In the genomic region with DNA sequence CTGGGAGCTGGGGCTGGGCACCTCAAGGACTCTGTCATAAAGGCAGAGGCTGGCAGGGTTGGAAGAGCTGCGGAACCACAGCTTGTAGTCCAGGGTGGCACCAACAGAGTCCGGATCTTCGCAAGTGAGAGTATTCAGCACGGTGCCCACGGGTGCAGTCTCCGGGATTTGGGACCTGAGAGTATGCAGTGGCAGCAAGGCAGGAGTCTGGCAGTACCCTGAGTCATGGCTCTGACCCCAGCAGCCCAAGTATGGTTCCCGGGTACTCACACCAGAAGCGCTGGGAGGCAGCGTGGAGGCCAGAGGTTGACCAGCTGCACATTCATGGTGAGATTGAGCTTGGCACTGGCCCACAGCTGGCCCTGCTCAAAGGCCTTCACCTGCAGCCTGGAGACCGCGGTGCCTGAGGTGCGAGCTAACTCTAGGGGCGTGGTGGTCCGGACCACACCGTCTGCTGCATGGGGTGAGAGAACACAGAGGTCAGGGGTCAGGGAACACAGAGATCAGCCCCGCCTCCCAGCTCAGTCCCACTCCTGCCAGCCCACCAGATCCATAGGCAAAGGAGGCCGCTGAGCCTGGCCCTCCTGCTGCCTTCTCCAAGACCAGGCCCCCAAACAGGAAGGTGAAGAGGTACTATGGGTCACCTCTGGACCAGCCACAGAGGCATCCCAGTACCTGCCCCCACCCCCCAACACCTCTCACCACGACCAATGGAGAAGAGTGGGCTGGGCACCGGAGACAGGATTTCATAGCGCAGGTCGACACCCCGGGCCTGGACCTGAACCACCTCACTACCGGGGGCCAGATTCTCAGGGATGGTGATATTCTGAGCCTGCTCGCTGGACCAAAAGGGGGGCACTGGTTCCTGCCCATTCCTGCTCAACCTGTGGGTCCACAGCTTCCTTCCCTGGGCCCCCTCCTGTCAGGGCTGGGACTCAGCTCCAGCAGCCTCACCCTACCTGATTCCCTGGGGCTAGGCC, we compare ENCODE assay signal across 31 cellular contexts. TPM values are rescaled to one million over a fixed set of nuclear protein-coding genes. Genes with fewer than 3 reads are reported as not detected.
A peak's percentile ranks its signal among the peaks of the same experiment; 100 is the strongest.
DNase-seq lines count a peak whose midpoint lies in the region; ATAC-seq, FAIRE-seq and TF ChIP-seq lines count a peak whose summit lies in the region.
"Had no signal": no experiment of that assay in that cellular context is flagged by ENCODE, and none has a peak within 500 bp of the region (broad histone marks: within the 10 kb centered on the region; RNA-seq: fewer than 3 reads in every experiment).

No MANE protein-coding gene starts in this region.

- H3K9me3 Mint-ChIP-seq in WTC11 = no peaks in the 10 kb centered on the region
- H3K9me3 Mint-ChIP-seq in activated naive CD4-positive, alpha-beta T cell treated with anti-CD3 and anti-CD28 coated beads for 36 hours = no peaks in the 10 kb centered on the region
- H3K9me3 Mint-ChIP-seq: CD4-positive, alpha-beta T cell had no signal

- H3K9ac ChIP-seq in HepG2 (ENCODE audit: insufficient read depth, low read depth, low read length) = no peak overlapping the region
- H3K9ac ChIP-seq: BLaER1 treated with 17β-estradiol and CSF1 and Interleukin-3, amounts not matched to agents 10 nM and 100 nM had no signal

- BruUV-seq in HepG2 (replicated peaks; lab: Mats Ljungman, UMichigan) = no TSS peak

- in situ Hi-C loops in HepG2 (cut with HindIII; ENCODE audit: extremely low pct_ligation_motif_present, low pct_unique_long_range_greater_than_20kb) = no loop called here

- H3K79me2 ChIP-seq in HepG2 (ENCODE audit: insufficient read depth, low read length) (no peaks in the 10 kb centered on the region), osteoblast (ENCODE audit: insufficient read depth, low read length) (no peaks in the 10 kb centered on the region)

- H3K4me1 Mint-ChIP-seq in WTC11 = peaks cover 1% of the 10 kb centered on the region; the same call in 1 of the 2 replicates
- H3K4me1 Mint-ChIP-seq in activated naive CD4-positive, alpha-beta T cell treated with anti-CD3 and anti-CD28 coated beads for 36 hours (ENCODE audit: low read depth) = peaks cover under 1% of the 10 kb centered on the region

- FAIRE-seq in HepG2 (lab: Jason Lieb, UNC) = no peak
- FAIRE-seq: A549, GM12878, H54 had no signal

- peaks cover 12% of the 10 kb centered on the region for H3K27me3 Mint-ChIP-seq in WTC11 (ENCODE audit: low read depth)
- no peaks in the 10 kb centered on the region for H3K27me3 Mint-ChIP-seq in activated naive CD4-positive, alpha-beta T cell treated with anti-CD3 and anti-CD28 coated beads for 36 hours (ENCODE audit: low read depth)
- H3K27me3 Mint-ChIP-seq: CD4-positive, alpha-beta T cell had no signal

- H3K4me2 ChIP-seq in HepG2 (ENCODE audit: low read depth, low read length) = peak overlapping the region; percentile 68
- H3K4me2 ChIP-seq in osteoblast (ENCODE audit: insufficient read depth, low read length) = no peak overlapping the region
- H3K4me2 ChIP-seq: A549; BLaER1 treated with 17β-estradiol and CSF1 and Interleukin-3, amounts not matched to agents 10 nM and 100 nM; PC-9 had no signal

- H3K36me3 ChIP-seq in HepG2 (replicated peaks in 1 of 2; ENCODE audit: control insufficient read depth in 1 of 2, insufficient read depth in 2 of 2, low read length in 2 of 2) (no peaks in the 10 kb centered on the region), right lobe of liver (no peaks in the 10 kb centered on the region), osteoblast (ENCODE audit: insufficient read depth, low read length) (no peaks in the 10 kb centered on the region)
- H3K36me3 ChIP-seq: BLaER1 treated with 17β-estradiol and CSF1 and Interleukin-3, amounts not matched to agents 10 nM and 100 nM; SJSA1 had no signal

- H3K4me3 ChIP-seq in HepG2 (replicated peaks in 1 of 3; ENCODE audit: insufficient read depth in 1 of 3, low read depth in 2 of 3, low read length in 3 of 3) (peak overlapping the region in 2 of 3 experiments; percentile 12 to 39; a peak in 1 of 6 replicates), right lobe of liver (no peak overlapping the region), osteoblast (ENCODE audit: insufficient read depth, low read length) (no peak overlapping the region)
- H3K4me3 ChIP-seq: A549; BLaER1 treated with 17β-estradiol and CSF1 and Interleukin-3, amounts not matched to agents 10 nM and 100 nM; GM12878; PC-9; SJSA1 had no signal

- POLR2A ChIA-PET in HepG2 (lab: Yijun Ruan, JAX) (interaction anchor here (0.6 to 1.2 kb wide), 4 partner anchors 9 to 300 kb away, joined by 3 to 4 read pairs (median 3); a partner anchor contains a TSS), WTC11 (lab: Charles Lee) (interaction anchor here (0.6 kb wide), 1 partner anchor 18 kb away, joined by 3 read pairs; no protein-coding TSS in a partner anchor)

- H2AFZ ChIP-seq in HepG2 (ENCODE audit: low read length) (no peak overlapping the region), osteoblast (ENCODE audit: low read length) (no peak overlapping the region)
- H2AFZ ChIP-seq: PC-9 had no signal

- peak overlapping the region; percentile 27; the same call in 1 of the 2 replicates for H3K27ac Mint-ChIP-seq in WTC11
- H3K27ac Mint-ChIP-seq in activated naive CD4-positive, alpha-beta T cell treated with anti-CD3 and anti-CD28 coated beads for 36 hours = no peak overlapping the region
- H3K27ac Mint-ChIP-seq: CD4-positive, alpha-beta T cell had no signal

- WGBS in HepG2 (ENCODE audit: low lambda C conversion rate) = 49% methylated on average over 8 of the region's 24 CpGs
- WGBS in right lobe of liver (ENCODE audit: insufficient coverage, low coverage, low lambda C conversion rate, missing lambda C conversion rate) = 89% methylated on average over 7 of the region's 24 CpGs

- intact Hi-C loops in HepG2 (cut with micrococcal nuclease; ENCODE audit: unreplicated experiment) (no loop called here), right lobe of liver (cut with DNase I) (no loop called here)
- intact Hi-C loops in activated naive CD4-positive, alpha-beta T cell treated with anti-CD3 and anti-CD28 coated beads for 36 hours (cut with micrococcal nuclease) = no loop called here

- no peaks in the 10 kb centered on the region for H4K20me1 ChIP-seq in HepG2 (ENCODE audit: insufficient read depth, low read length)
- no peaks in the 10 kb centered on the region for H4K20me1 ChIP-seq in osteoblast (ENCODE audit: insufficient read depth, low read length)
- H4K20me1 ChIP-seq: BLaER1 treated with 17β-estradiol and CSF1 and Interleukin-3, amounts not matched to agents 10 nM and 100 nM had no signal

- peaks cover 0 to 1% of the 10 kb centered on the region in 2 experiments; a peak in 1 of 5 replicates for H3K27me3 ChIP-seq in HepG2 (ENCODE audit: control insufficient read depth in 1 of 2, insufficient read depth in 2 of 2, low read length in 2 of 2)
- no peaks in the 10 kb centered on the region for H3K27me3 ChIP-seq in right lobe of liver
- peaks cover 4% of the 10 kb centered on the region for H3K27me3 ChIP-seq in osteoblast (ENCODE audit: insufficient read depth, low read length)
- H3K27me3 ChIP-seq: BLaER1 treated with 17β-estradiol and CSF1 and Interleukin-3, amounts not matched to agents 10 nM and 100 nM; SJSA1 had no signal

- TF ChIP-seq POLR2A in HepG2 (IDR thresholded peaks at IDR 0.05; ENCODE audit: insufficient read depth in 1 of 2, low read depth in 2 of 2, low read length in 2 of 2) = no peak
- TF ChIP-seq POLR2A in right lobe of liver (IDR thresholded peaks at IDR 0.05) = no peak

- H3K36me3 Mint-ChIP-seq in WTC11 = no peaks in the 10 kb centered on the region
- H3K36me3 Mint-ChIP-seq in activated naive CD4-positive, alpha-beta T cell treated with anti-CD3 and anti-CD28 coated beads for 36 hours (ENCODE audit: low read depth) = no peaks in the 10 kb centered on the region

- CTCF ChIA-PET in HepG2 (lab: Yijun Ruan, JAX; ENCODE audit: low intra/inter-chr PET ratio, low total read pairs) = no interaction called here
- CTCF ChIA-PET in WTC11 (lab: Charles Lee) = interaction anchor here (0.5 to 1.7 kb wide), 4 partner anchors 8 to 115 kb away, joined by 3 to 8 read pairs (median 3); a partner anchor contains a TSS
- CTCF ChIA-PET in activated naive CD4-positive, alpha-beta T cell treated with anti-CD3 and anti-CD28 coated beads for 36 hours (lab: Charles Lee) = interaction anchor here (0.6 kb wide), 1 partner anchor 194 kb away, joined by 3 read pairs; no protein-coding TSS in a partner anchor

- no peak for TF ChIP-seq EP300 in HepG2 (IDR thresholded peaks at IDR 0.05; ENCODE audit: low read depth in 2 of 2, low read length in 2 of 2)
- no peak for TF ChIP-seq EP300 in HepG2 (CRISPR knock-in tag; IDR thresholded peaks at IDR 0.05; ENCODE audit: borderline replicate concordance)

- H3K27ac ChIP-seq in HepG2 (ENCODE audit: extremely low read length, insufficient read depth, low read length) (no peak overlapping the region), right lobe of liver (no peak overlapping the region), osteoblast (ENCODE audit: low read depth, low read length) (no peak overlapping the region)
- H3K27ac ChIP-seq: A549; BLaER1 treated with 17β-estradiol and CSF1 and Interleukin-3, amounts not matched to agents 10 nM and 100 nM; PC-9; SJSA1 had no signal

- no peak for TF ChIP-seq RAD21 in HepG2 (CRISPR knock-in tag; IDR thresholded peaks at IDR 0.05)

- DNase-seq in HepG2 (ENCODE audit: low spot score) (no peak), right lobe of liver (no peak), WTC11 (ENCODE audit: low spot score) (no peak), osteoblast (ENCODE audit: insufficient read length, low spot score, missing footprints) (peak; percentile 52), RPMI8226 (no peak)
- DNase-seq in activated naive CD4-positive, alpha-beta T cell treated with anti-CD3 and anti-CD28 coated beads for 36 hours = no peak
- DNase-seq: AML-193; CD4-positive, alpha-beta T cell; COR-L47; DMS 273 treated with DMSO at 0.1 percent for 48 hours; DMS79; EL; GDM1; KBM-7; NCI-H1105 treated with DMSO at 0.1 percent for 48 hours; NCI-H146; NCI-H1930; NCI-H446; NCI-H524 treated with DMSO at 0.1 percent for 48 hours; NCI-H774; PC-9; Right ventricle myocardium superior had no signal

- ATAC-seq in HepG2 = peak; percentile 52
- no peak for ATAC-seq in right lobe of liver
- ATAC-seq in WTC11 = peak; percentile 44
- no peak for ATAC-seq in GM21423 (IDR thresholded peaks at IDR 0.05; ENCODE audit: unreplicated experiment)
- ATAC-seq: A549, GM12878 had no signal

- H3K4me1 ChIP-seq in HepG2 (ENCODE audit: insufficient read depth, low read length) (peaks cover 44% of the 10 kb centered on the region), right lobe of liver (no peaks in the 10 kb centered on the region), osteoblast (ENCODE audit: insufficient read depth, low read length) (peaks cover 8% of the 10 kb centered on the region)

- H3K4me3 Mint-ChIP-seq in WTC11 = no peak overlapping the region
- no peak overlapping the region for H3K4me3 Mint-ChIP-seq in activated naive CD4-positive, alpha-beta T cell treated with anti-CD3 and anti-CD28 coated beads for 36 hours
- H3K4me3 Mint-ChIP-seq: CD4-positive, alpha-beta T cell had no signal

- TF ChIP-seq CTCF in HepG2 (CRISPR knock-in tag; IDR thresholded peaks at IDR 0.05) = 0 out of 2 replicates have a peak, but pooled peaks have one; percentile 4
- no peak for TF ChIP-seq CTCF in right lobe of liver (IDR thresholded peaks at IDR 0.05)
- TF ChIP-seq CTCF in WTC11 (IDR thresholded peaks at IDR 0.05) = no peak
- no peak for TF ChIP-seq CTCF in osteoblast (IDR thresholded peaks at IDR 0.05; ENCODE audit: extremely low read depth, low read depth, low read length)

- H3K9me3 ChIP-seq in HepG2 (ENCODE audit: low read length) (no peaks in the 10 kb centered on the region), right lobe of liver (no peaks in the 10 kb centered on the region), osteoblast (ENCODE audit: low read depth, low read length) (no peaks in the 10 kb centered on the region)
- H3K9me3 ChIP-seq: A549; BLaER1 treated with 17β-estradiol and CSF1 and Interleukin-3, amounts not matched to agents 10 nM and 100 nM; SJSA1 had no signal

RNA-seq across cellular contexts. Expression of a gene that starts 4.5 kb away (rescaled TPM):
- total RNA-seq in HepG2 (2016; rRNA removed; fragmentation: Illumina TruSeq; extraction: Trizol) (not detected in 2 replicates), right lobe of liver (not detected), WTC11 (2021) (0.17 to 0.69 TPM (median 0.39 TPM) in 3 replicates), osteoblast (under 0.01 TPM in 1 of 2 replicates, not detected in the other)
- total RNA-seq in HepG2 (2016; cell fraction: cytosol; rRNA removed; fragmentation: Illumina TruSeq; extraction: Trizol; ENCODE audit: low read depth) = not detected in 2 replicates
- not detected in 2 replicates for total RNA-seq in HepG2 (2016; cell fraction: insoluble cytoplasmic fraction; rRNA removed; fragmentation: Illumina TruSeq; extraction: Trizol)
- total RNA-seq in HepG2 (2016; cell fraction: membrane; rRNA removed; fragmentation: Illumina TruSeq; extraction: Trizol) = not detected in 2 replicates
- not detected in 2 replicates for total RNA-seq in HepG2 (2016; cell fraction: nucleus; rRNA removed; fragmentation: Illumina TruSeq; extraction: Trizol)
- 0.21 and 0.26 TPM in 2 replicates for polyA plus RNA-seq in HepG2 (2011; rRNA removed)
- polyA plus RNA-seq in HepG2 (2011; cell fraction: cytosol; rRNA removed) = 0.08 TPM in 1 of 2 replicates, not detected in the other
- 0.98 and 1.7 TPM in 2 replicates for polyA plus RNA-seq in HepG2 (2011; cell fraction: nucleus; rRNA removed)
- polyA plus RNA-seq in HepG2 (2012) = not detected in 2 replicates
- polyA plus RNA-seq in HepG2 (2016; cell fraction: cytosol; fragmentation: Illumina TruSeq; extraction: Trizol; ENCODE audit: low read depth) = not detected in 2 replicates
- polyA plus RNA-seq in HepG2 (2016; cell fraction: insoluble cytoplasmic fraction; fragmentation: Illumina TruSeq; extraction: Trizol; ENCODE audit: low read depth) = not detected in 2 replicates
- not detected in 2 replicates for polyA plus RNA-seq in HepG2 (2016; cell fraction: membrane; fragmentation: Illumina TruSeq; extraction: Trizol; ENCODE audit: low read depth)
- polyA plus RNA-seq in HepG2 (2016; cell fraction: nucleus; fragmentation: Illumina TruSeq; extraction: Trizol; ENCODE audit: insufficient read depth, low read depth) = 0.17 TPM in 1 of 2 replicates, not detected in the other
- 0.40 TPM in 1 of 2 replicates, not detected in the other for polyA minus RNA-seq in HepG2 (2011; rRNA and poly(A)+ RNA removed; ENCODE audit: low replicate concordance)
- polyA minus RNA-seq in HepG2 (2011; cell fraction: cytosol; rRNA and poly(A)+ RNA removed) = not detected in 2 replicates
- 0.26 TPM in 1 of 2 replicates, not detected in the other for polyA minus RNA-seq in HepG2 (2011; cell fraction: nucleus; rRNA and poly(A)+ RNA removed)
- not detected for total RNA-seq in activated naive CD4-positive, alpha-beta T cell treated with anti-CD3 and anti-CD28 coated beads for 36 hours
- total RNA-seq: GM12878, HT1080, LHCN-M2, Right ventricle myocardium superior, RPMI7951, SJSA1 had no signal
- polyA plus RNA-seq: GM12878 had no signal

RNA-seq across cellular contexts. Expression of a gene that starts 7.8 kb away (rescaled TPM):
- total RNA-seq in HepG2 (2016; rRNA removed; fragmentation: Illumina TruSeq; extraction: Trizol) (0.22 TPM in 1 of 2 replicates, not detected in the other), right lobe of liver (1 to 10 TPM in 1 of 6 experiments, under 1 TPM in 5; 0.46 to 1.2 (median 0.73) TPM), WTC11 (2021) (1.4 to 2.0 TPM (median 1.5 TPM) in 3 replicates), osteoblast (5.8 and 6.5 TPM in 2 replicates)
- total RNA-seq in HepG2 (2016; cell fraction: cytosol; rRNA removed; fragmentation: Illumina TruSeq; extraction: Trizol; ENCODE audit: low read depth) = 0.30 TPM in 1 of 2 replicates, not detected in the other
- total RNA-seq in HepG2 (2016; cell fraction: insoluble cytoplasmic fraction; rRNA removed; fragmentation: Illumina TruSeq; extraction: Trizol) = 0.15 TPM in 1 of 2 replicates, not detected in the other
- total RNA-seq in HepG2 (2016; cell fraction: membrane; rRNA removed; fragmentation: Illumina TruSeq; extraction: Trizol) = 0.17 and 0.28 TPM in 2 replicates
- total RNA-seq in HepG2 (2016; cell fraction: nucleus; rRNA removed; fragmentation: Illumina TruSeq; extraction: Trizol) = not detected in 2 replicates
- polyA plus RNA-seq in HepG2 (2011; rRNA removed) = 0.41 and 0.77 TPM in 2 replicates
- polyA plus RNA-seq in HepG2 (2011; cell fraction: cytosol; rRNA removed) = 0.42 and 0.78 TPM in 2 replicates
- polyA plus RNA-seq in HepG2 (2011; cell fraction: nucleus; rRNA removed) = 0.34 and 1.1 TPM in 2 replicates
- 0.28 and 0.42 TPM in 2 replicates for polyA plus RNA-seq in HepG2 (2012)
- polyA plus RNA-seq in HepG2 (2016; cell fraction: cytosol; fragmentation: Illumina TruSeq; extraction: Trizol; ENCODE audit: low read depth) = 0.14 and 0.17 TPM in 2 replicates
- polyA plus RNA-seq in HepG2 (2016; cell fraction: insoluble cytoplasmic fraction; fragmentation: Illumina TruSeq; extraction: Trizol; ENCODE audit: low read depth) = 0.23 TPM in 1 of 2 replicates, not detected in the other
- polyA plus RNA-seq in HepG2 (2016; cell fraction: membrane; fragmentation: Illumina TruSeq; extraction: Trizol; ENCODE audit: low read depth) = 0.22 TPM in 1 of 2 replicates, not detected in the other
- polyA plus RNA-seq in HepG2 (2016; cell fraction: nucleus; fragmentation: Illumina TruSeq; extraction: Trizol; ENCODE audit: insufficient read depth, low read depth) = not detected in 2 replicates
- polyA minus RNA-seq in HepG2 (2011; rRNA and poly(A)+ RNA removed; ENCODE audit: low replicate concordance) = 0.38 and 0.82 TPM in 2 replicates
- 0.79 TPM in 1 of 2 replicates, not detected in the other for polyA minus RNA-seq in HepG2 (2011; cell fraction: cytosol; rRNA and poly(A)+ RNA removed)
- 0.50 and 0.64 TPM in 2 replicates for polyA minus RNA-seq in HepG2 (2011; cell fraction: nucleus; rRNA and poly(A)+ RNA removed)
- total RNA-seq in activated naive CD4-positive, alpha-beta T cell treated with anti-CD3 and anti-CD28 coated beads for 36 hours = under 1 TPM; 0.33 to 0.37 TPM
- total RNA-seq: PC-9 had no signal

RNA-seq across cellular contexts. Expression of a gene that starts 8.9 kb away (rescaled TPM):
- total RNA-seq in HepG2 (2016; rRNA removed; fragmentation: Illumina TruSeq; extraction: Trizol) (17.7 and 20.0 TPM in 2 replicates), right lobe of liver (10 to 100 TPM; 12.6 to 19.6 (median 16.2) TPM), WTC11 (2021) (29.2 to 32.2 TPM (median 32.2 TPM) in 3 replicates), osteoblast (46.9 and 48.5 TPM in 2 replicates)
- 2.3 and 2.4 TPM in 2 replicates for total RNA-seq in HepG2 (2016; cell fraction: cytosol; rRNA removed; fragmentation: Illumina TruSeq; extraction: Trizol; ENCODE audit: low read depth)
- total RNA-seq in HepG2 (2016; cell fraction: insoluble cytoplasmic fraction; rRNA removed; fragmentation: Illumina TruSeq; extraction: Trizol) = 18.9 TPM in 2 replicates
- total RNA-seq in HepG2 (2016; cell fraction: membrane; rRNA removed; fragmentation: Illumina TruSeq; extraction: Trizol) = 10.5 and 11.3 TPM in 2 replicates
- 14.7 and 20.3 TPM in 2 replicates for total RNA-seq in HepG2 (2016; cell fraction: nucleus; rRNA removed; fragmentation: Illumina TruSeq; extraction: Trizol)
- 29.7 and 38.8 TPM in 2 replicates for polyA plus RNA-seq in HepG2 (2011; rRNA removed)
- 15.7 and 20.5 TPM in 2 replicates for polyA plus RNA-seq in HepG2 (2011; cell fraction: cytosol; rRNA removed)
- polyA plus RNA-seq in HepG2 (2011; cell fraction: nucleus; rRNA removed) = 37.9 and 43.4 TPM in 2 replicates
- 17.1 and 20.6 TPM in 2 replicates for polyA plus RNA-seq in HepG2 (2012)
- 1.5 and 2.0 TPM in 2 replicates for polyA plus RNA-seq in HepG2 (2016; cell fraction: cytosol; fragmentation: Illumina TruSeq; extraction: Trizol; ENCODE audit: low read depth)
- polyA plus RNA-seq in HepG2 (2016; cell fraction: insoluble cytoplasmic fraction; fragmentation: Illumina TruSeq; extraction: Trizol; ENCODE audit: low read depth) = 13.9 and 19.8 TPM in 2 replicates
- polyA plus RNA-seq in HepG2 (2016; cell fraction: membrane; fragmentation: Illumina TruSeq; extraction: Trizol; ENCODE audit: low read depth) = 6.2 and 7.7 TPM in 2 replicates
- polyA plus RNA-seq in HepG2 (2016; cell fraction: nucleus; fragmentation: Illumina TruSeq; extraction: Trizol; ENCODE audit: insufficient read depth, low read depth) = 23.1 and 24.9 TPM in 2 replicates
- polyA minus RNA-seq in HepG2 (2011; rRNA and poly(A)+ RNA removed; ENCODE audit: low replicate concordance) = 99.3 and 116 TPM in 2 replicates
- polyA minus RNA-seq in HepG2 (2011; cell fraction: cytosol; rRNA and poly(A)+ RNA removed) = 24.3 and 30.4 TPM in 2 replicates
- polyA minus RNA-seq in HepG2 (2011; cell fraction: nucleus; rRNA and poly(A)+ RNA removed) = 29.6 and 33.9 TPM in 2 replicates
- total RNA-seq in activated naive CD4-positive, alpha-beta T cell treated with anti-CD3 and anti-CD28 coated beads for 36 hours = 10 to 100 TPM; 18.3 to 20.3 TPM

RNA-seq across cellular contexts. Expression of a gene that starts 18.5 kb away (rescaled TPM):
- total RNA-seq in HepG2 (2016; rRNA removed; fragmentation: Illumina TruSeq; extraction: Trizol) = 5.8 and 9.5 TPM in 2 replicates
- 1.7 and 1.9 TPM in 2 replicates for total RNA-seq in HepG2 (2016; cell fraction: cytosol; rRNA removed; fragmentation: Illumina TruSeq; extraction: Trizol; ENCODE audit: low read depth)
- total RNA-seq in HepG2 (2016; cell fraction: insoluble cytoplasmic fraction; rRNA removed; fragmentation: Illumina TruSeq; extraction: Trizol) = 5.7 and 9.9 TPM in 2 replicates
- 1.4 and 1.8 TPM in 2 replicates for total RNA-seq in HepG2 (2016; cell fraction: membrane; rRNA removed; fragmentation: Illumina TruSeq; extraction: Trizol)
- 11.0 and 11.7 TPM in 2 replicates for total RNA-seq in HepG2 (2016; cell fraction: nucleus; rRNA removed; fragmentation: Illumina TruSeq; extraction: Trizol)
- 16.5 and 20.2 TPM in 2 replicates for polyA plus RNA-seq in HepG2 (2011; rRNA removed)
- polyA plus RNA-seq in HepG2 (2011; cell fraction: cytosol; rRNA removed) = 6.1 and 8.8 TPM in 2 replicates
- 175 and 207 TPM in 2 replicates for polyA plus RNA-seq in HepG2 (2011; cell fraction: nucleus; rRNA removed)
- 8.4 and 9.1 TPM in 2 replicates for polyA plus RNA-seq in HepG2 (2012)
- polyA plus RNA-seq in HepG2 (2016; cell fraction: cytosol; fragmentation: Illumina TruSeq; extraction: Trizol; ENCODE audit: low read depth) = 0.49 and 0.55 TPM in 2 replicates
- polyA plus RNA-seq in HepG2 (2016; cell fraction: insoluble cytoplasmic fraction; fragmentation: Illumina TruSeq; extraction: Trizol; ENCODE audit: low read depth) = 3.6 and 4.7 TPM in 2 replicates
- polyA plus RNA-seq in HepG2 (2016; cell fraction: membrane; fragmentation: Illumina TruSeq; extraction: Trizol; ENCODE audit: low read depth) = 0.78 and 0.79 TPM in 2 replicates
- polyA plus RNA-seq in HepG2 (2016; cell fraction: nucleus; fragmentation: Illumina TruSeq; extraction: Trizol; ENCODE audit: insufficient read depth, low read depth) = 18.3 and 25.6 TPM in 2 replicates
- 10.2 and 40.3 TPM in 2 replicates for polyA minus RNA-seq in HepG2 (2011; rRNA and poly(A)+ RNA removed; ENCODE audit: low replicate concordance)
- 7.9 and 8.9 TPM in 2 replicates for polyA minus RNA-seq in HepG2 (2011; cell fraction: cytosol; rRNA and poly(A)+ RNA removed)
- polyA minus RNA-seq in HepG2 (2011; cell fraction: nucleus; rRNA and poly(A)+ RNA removed) = 32.6 and 36.8 TPM in 2 replicates
- total RNA-seq in right lobe of liver = 10 to 100 TPM; 16.4 to 39.1 (median 28.5) TPM
- 1.2 to 1.9 TPM (median 1.6 TPM) in 3 replicates for total RNA-seq in WTC11 (2021)
- total RNA-seq in osteoblast = 76.7 and 81.3 TPM in 2 replicates
- total RNA-seq in activated naive CD4-positive, alpha-beta T cell treated with anti-CD3 and anti-CD28 coated beads for 36 hours = 10 to 100 TPM; 93.5 to 97.7 TPM

Comparison
In these comparisons a context has a peak if more than half of its experiments do, and no peak if none do; other contexts are left out.
1. ATAC-seq: peak in HepG2 (single experiment) and WTC11 (single experiment); none in right lobe of liver (0 of 4) and GM21423 (single experiment).
2. H3K4me3 ChIP-seq: peak in HepG2 (2 of 3); none in right lobe of liver (0 of 3) and osteoblast (single experiment).